ENCODE assay signal across 1 cellular context in the genomic region with DNA sequence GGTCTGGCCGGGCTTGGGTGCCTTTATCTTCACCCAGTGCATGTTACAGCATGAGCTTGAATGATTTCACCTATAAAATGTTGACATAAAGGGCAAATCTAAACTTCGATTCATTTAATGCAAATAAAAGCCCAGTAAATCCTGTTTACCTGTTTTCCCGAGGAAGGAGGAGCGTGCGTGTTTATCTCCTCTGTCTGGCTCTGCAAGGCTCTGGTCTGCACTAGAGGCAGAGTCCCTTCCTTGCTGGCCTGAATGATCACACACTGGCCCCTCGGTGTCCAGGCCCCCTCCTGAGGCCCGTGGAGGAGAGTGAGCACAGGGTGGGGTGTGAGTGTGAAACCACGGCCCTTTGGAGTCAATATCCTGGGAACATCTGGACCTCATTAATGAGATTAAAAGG.
TF ChIP-seq lines count a peak whose summit lies in the region.

No MANE protein-coding gene starts in this region.

TF ChIP-seq in IMR-90, 13 proteins besides CTCF, POLR2A, EP300 and RAD21 (continued from another document):
- TF ChIP-seq, protein P1, sequence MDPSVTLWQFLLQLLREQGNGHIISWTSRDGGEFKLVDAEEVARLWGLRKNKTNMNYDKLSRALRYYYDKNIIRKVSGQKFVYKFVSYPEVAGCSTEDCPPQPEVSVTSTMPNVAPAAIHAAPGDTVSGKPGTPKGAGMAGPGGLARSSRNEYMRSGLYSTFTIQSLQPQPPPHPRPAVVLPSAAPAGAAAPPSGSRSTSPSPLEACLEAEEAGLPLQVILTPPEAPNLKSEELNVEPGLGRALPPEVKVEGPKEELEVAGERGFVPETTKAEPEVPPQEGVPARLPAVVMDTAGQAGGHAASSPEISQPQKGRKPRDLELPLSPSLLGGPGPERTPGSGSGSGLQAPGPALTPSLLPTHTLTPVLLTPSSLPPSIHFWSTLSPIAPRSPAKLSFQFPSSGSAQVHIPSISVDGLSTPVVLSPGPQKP (IDR thresholded peaks at IDR 0.05; ENCODE audit: borderline replicate concordance, low read depth, low read length) = no peak
- TF ChIP-seq RFX5 (IDR thresholded peaks at IDR 0.05; ENCODE audit: low read depth, low read length) (no peak), MAFK (IDR thresholded peaks at IDR 0.05; ENCODE audit: low read depth, low read length) (no peak), FOS (IDR thresholded peaks at IDR 0.05; ENCODE audit: low read depth, low read length) (no peak), CEBPB (IDR thresholded peaks at IDR 0.05; ENCODE audit: low read depth, low read length) (no peak), BHLHE40 (IDR thresholded peaks at IDR 0.05; ENCODE audit: low read depth, low read length) (no peak), MXI1 (IDR thresholded peaks at IDR 0.05; ENCODE audit: borderline replicate concordance, low read depth, low read length) (no peak), MAZ (IDR thresholded peaks at IDR 0.05; ENCODE audit: borderline replicate concordance, low read depth, low read length) (no peak), NFE2L2 (IDR thresholded peaks at IDR 0.05; ENCODE audit: low read depth, low read length) (no peak), SMC3 (IDR thresholded peaks at IDR 0.05; ENCODE audit: low read depth, low read length) (no peak), RCOR1 (IDR thresholded peaks at IDR 0.05; ENCODE audit: insufficient replicate concordance, low read length) (no peak)
- TF ChIP-seq, protein P2, sequence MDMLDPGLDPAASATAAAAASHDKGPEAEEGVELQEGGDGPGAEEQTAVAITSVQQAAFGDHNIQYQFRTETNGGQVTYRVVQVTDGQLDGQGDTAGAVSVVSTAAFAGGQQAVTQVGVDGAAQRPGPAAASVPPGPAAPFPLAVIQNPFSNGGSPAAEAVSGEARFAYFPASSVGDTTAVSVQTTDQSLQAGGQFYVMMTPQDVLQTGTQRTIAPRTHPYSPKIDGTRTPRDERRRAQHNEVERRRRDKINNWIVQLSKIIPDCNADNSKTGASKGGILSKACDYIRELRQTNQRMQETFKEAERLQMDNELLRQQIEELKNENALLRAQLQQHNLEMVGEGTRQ (IDR thresholded peaks at IDR 0.05; ENCODE audit: low read depth, low read length) = no peak
